Comparison of ENCODE assay signal across 8 cellular contexts in the genomic region with DNA sequence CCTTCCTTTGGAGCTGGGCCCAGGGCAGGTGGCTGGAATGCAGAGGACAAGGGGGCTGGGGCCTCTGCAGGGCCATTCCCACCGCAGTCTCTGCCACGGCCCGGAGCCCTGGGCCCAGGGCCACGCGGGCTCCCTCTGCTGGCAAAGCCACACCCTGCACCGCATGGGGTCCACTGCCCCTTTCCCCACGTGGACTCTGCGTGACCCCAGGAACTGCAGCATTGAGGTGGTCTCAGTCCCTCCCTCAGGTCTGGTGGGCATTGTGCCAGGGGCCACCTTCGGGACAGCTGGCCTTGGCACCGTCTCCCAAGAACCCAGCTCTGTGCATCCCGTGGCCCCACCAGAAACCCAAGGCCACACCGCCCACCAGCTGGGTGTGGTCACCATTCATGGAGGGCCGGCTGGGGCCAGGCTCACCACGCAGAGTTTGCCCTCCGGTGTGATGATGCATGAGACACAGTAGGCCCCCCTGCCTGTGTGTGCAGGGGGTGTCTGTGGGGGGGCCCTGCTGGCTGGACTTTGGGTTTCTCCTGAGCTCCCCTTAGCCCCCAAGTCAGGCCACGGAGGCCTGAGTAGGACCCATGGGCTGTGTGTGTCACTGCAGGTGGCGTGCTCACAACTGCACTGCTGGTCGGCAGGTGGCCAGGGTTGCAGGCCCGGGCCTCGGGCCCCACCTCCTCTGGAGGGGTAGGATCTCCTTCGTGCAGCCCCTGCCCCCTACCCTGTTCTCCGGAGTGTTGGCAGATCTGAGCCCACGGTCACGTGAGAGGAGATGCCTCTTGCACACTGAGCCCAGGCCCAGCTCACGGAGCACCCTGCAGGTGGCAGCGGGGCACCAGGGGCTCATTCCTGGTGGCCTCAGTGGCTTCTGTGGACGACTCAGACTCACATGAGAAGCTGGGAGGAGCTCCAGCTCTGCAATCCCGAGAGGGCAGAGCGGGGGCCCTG. TPM values are rescaled to one million over a fixed set of nuclear protein-coding genes. Genes with fewer than 3 reads are reported as not detected.
DNase-seq lines count a peak whose midpoint lies in the region; ATAC-seq and TF ChIP-seq lines count a peak whose summit lies in the region.

No MANE protein-coding gene starts in this region.

- H3K4me3 Mint-ChIP-seq in CD4-positive, CD25-positive, alpha-beta regulatory T cell: no peak overlapping the region
- H3K4me3 Mint-ChIP-seq in stimulated activated naive B cell treated with anti-CD40 and anti-IgM and Interleukin-4, amounts not matched to agents 10 μg/mL and 1 μg/mL and 100 μg/mL, for 72 hours: peak overlapping the region in 1 of 2 donors; percentile 22

- no peaks in the 10 kb centered on the region for H3K27me3 ChIP-seq in CD4-positive, CD25-positive, alpha-beta regulatory T cell (ENCODE audit: control insufficient read depth, insufficient read depth, low read length)

- peak; percentile 81 for TF ChIP-seq CTCF in coronary artery (IDR thresholded peaks at IDR 0.05)
- TF ChIP-seq CTCF in mucosa of descending colon (IDR thresholded peaks at IDR 0.05): peak; percentile 95

- H3K9me3 Mint-ChIP-seq in CD4-positive, CD25-positive, alpha-beta regulatory T cell: no peaks in the 10 kb centered on the region
- no peaks in the 10 kb centered on the region for H3K9me3 Mint-ChIP-seq in stimulated activated naive B cell treated with anti-CD40 and anti-IgM and Interleukin-4, amounts not matched to agents 10 μg/mL and 1 μg/mL and 100 μg/mL, for 72 hours

- H3K27ac Mint-ChIP-seq in CD4-positive, CD25-positive, alpha-beta regulatory T cell: no peak overlapping the region
- no peak overlapping the region for H3K27ac Mint-ChIP-seq in stimulated activated naive B cell treated with anti-CD40 and anti-IgM and Interleukin-4, amounts not matched to agents 10 μg/mL and 1 μg/mL and 100 μg/mL, for 72 hours

- DNase-seq in CD4-positive, CD25-positive, alpha-beta regulatory T cell: peak; percentile 35 to 52 (median 35)
- DNase-seq in HT-29 (ENCODE audit: low spot score) (peak; percentile 60), coronary artery (ENCODE audit: low spot score) (no peak), mucosa of descending colon (peak in 2 of 3 donors; percentile 66 to 75), DMS79 treated with DMSO at 0.1 percent for 48 hours (lab: John Stamatoyannopoulos, UW) (no peak)
- DNase-seq in activated CD4-positive, CD25-positive, alpha-beta regulatory T cell treated with anti-CD3 and anti-CD28 coated beads, Interleukin-2, amount 50 U/mL, for 72 hours: peak; percentile 63
- no peak for DNase-seq in stimulated activated naive B cell treated with anti-CD40 and anti-IgM and Interleukin-4, amounts not matched to agents 10 μg/mL and 1 μg/mL and 100 μg/mL, for 72 hours

- H3K36me3 ChIP-seq in CD4-positive, CD25-positive, alpha-beta regulatory T cell (ENCODE audit: control insufficient read depth, insufficient read depth, low read length): no peaks in the 10 kb centered on the region
- H3K36me3 ChIP-seq in mucosa of descending colon (ENCODE audit: low read depth): no peaks in the 10 kb centered on the region

- no peak overlapping the region for H3K27ac ChIP-seq in CD4-positive, CD25-positive, alpha-beta regulatory T cell (ENCODE audit: insufficient read depth, low read length, poor library complexity, severe bottlenecking)
- H3K27ac ChIP-seq in coronary artery: no peak overlapping the region

- intact Hi-C loops in mucosa of descending colon (cut with DNase I, micrococcal nuclease): no loop called here

- ATAC-seq in CD4-positive, CD25-positive, alpha-beta regulatory T cell (ENCODE audit: low read depth in 2 of 2): peak; percentile 68 to 75
- ATAC-seq in mucosa of descending colon (peak; percentile 70), GM19397 (IDR thresholded peaks at IDR 0.05; ENCODE audit: unreplicated experiment) (no peak)
- ATAC-seq in stimulated activated naive B cell treated with anti-CD40 and anti-IgM and Interleukin-4, amounts not matched to agents 10 μg/mL and 1 μg/mL and 100 μg/mL, for 72 hours (replicated peaks): peak; percentile 82 to 86

- no peaks in the 10 kb centered on the region for H3K9me3 ChIP-seq in CD4-positive, CD25-positive, alpha-beta regulatory T cell (ENCODE audit: control insufficient read depth in 2 of 2, low read length in 2 of 2)
- no peaks in the 10 kb centered on the region for H3K9me3 ChIP-seq in mucosa of descending colon

- H3K4me1 Mint-ChIP-seq in CD4-positive, CD25-positive, alpha-beta regulatory T cell: peaks cover 0 to 1% (median 0%) of the 10 kb centered on the region in 4 donors
- peaks cover 10 to 11% of the 10 kb centered on the region in 2 donors for H3K4me1 Mint-ChIP-seq in stimulated activated naive B cell treated with anti-CD40 and anti-IgM and Interleukin-4, amounts not matched to agents 10 μg/mL and 1 μg/mL and 100 μg/mL, for 72 hours

- H3K4me3 ChIP-seq in CD4-positive, CD25-positive, alpha-beta regulatory T cell (ENCODE audit: low read depth, low read length): no peak overlapping the region
- no peak overlapping the region for H3K4me3 ChIP-seq in coronary artery
- no peak overlapping the region for H3K4me3 ChIP-seq in mucosa of descending colon

- H3K27me3 Mint-ChIP-seq in CD4-positive, CD25-positive, alpha-beta regulatory T cell: peaks cover 3% of the 10 kb centered on the region
- peaks cover 8 to 34% of the 10 kb centered on the region in 2 donors for H3K27me3 Mint-ChIP-seq in stimulated activated naive B cell treated with anti-CD40 and anti-IgM and Interleukin-4, amounts not matched to agents 10 μg/mL and 1 μg/mL and 100 μg/mL, for 72 hours

- H3K36me3 Mint-ChIP-seq in CD4-positive, CD25-positive, alpha-beta regulatory T cell: no peaks in the 10 kb centered on the region
- no peaks in the 10 kb centered on the region for H3K36me3 Mint-ChIP-seq in stimulated activated naive B cell treated with anti-CD40 and anti-IgM and Interleukin-4, amounts not matched to agents 10 μg/mL and 1 μg/mL and 100 μg/mL, for 72 hours

- H3K4me1 ChIP-seq in CD4-positive, CD25-positive, alpha-beta regulatory T cell (ENCODE audit: control insufficient read depth, insufficient read depth, low read length, poor library complexity, severe bottlenecking): peaks cover under 1% of the 10 kb centered on the region
- peaks cover 22% of the 10 kb centered on the region for H3K4me1 ChIP-seq in mucosa of descending colon (ENCODE audit: low read depth)

RNA-seq across cellular contexts. Expression of a gene that starts 5.7 kb away (rescaled TPM):
- not detected for total RNA-seq in CD4-positive, CD25-positive, alpha-beta regulatory T cell
- not detected for polyA plus RNA-seq in CD4-positive, CD25-positive, alpha-beta regulatory T cell
- 220 and 232 TPM in 2 replicates for total RNA-seq in HT-29 (2014; rRNA removed; shearing (Covaris generic))
- 10 to 100 TPM; 38.5 to 89.4 (median 74.3) TPM for total RNA-seq in mucosa of descending colon

RNA-seq across cellular contexts. Expression of a gene that starts 8.3 kb away (rescaled TPM):
- 3.4 TPM for total RNA-seq in CD4-positive, CD25-positive, alpha-beta regulatory T cell
- 1 to 10 TPM in 3 of 4 donors, under 1 TPM in 1; 0.65 to 4.2 (median 2.3) TPM for polyA plus RNA-seq in CD4-positive, CD25-positive, alpha-beta regulatory T cell
- total RNA-seq in HT-29 (2014; rRNA removed; shearing (Covaris generic)): 2.3 and 3.1 TPM in 2 replicates
- 1 to 10 TPM in 1 of 3 donors, under 1 TPM in 2; 0.35 to 1.4 (median 0.55) TPM for total RNA-seq in mucosa of descending colon

RNA-seq across cellular contexts. Expression of a gene that starts 20.1 kb away (rescaled TPM):
- total RNA-seq in CD4-positive, CD25-positive, alpha-beta regulatory T cell: not detected
- polyA plus RNA-seq in CD4-positive, CD25-positive, alpha-beta regulatory T cell: under 1 TPM in 1 of 4 donors, not detected in 3; 0.14 TPM
- 0.44 and 1.4 TPM in 2 replicates for total RNA-seq in HT-29 (2014; rRNA removed; shearing (Covaris generic))
- total RNA-seq in mucosa of descending colon: 10 to 100 TPM in 1 of 3 donors, 1 to 10 TPM in 1, under 1 TPM in 1; 0.81 to 11.3 (median 1.9) TPM

RNA-seq across cellular contexts. Expression of a gene that starts 30.4 kb away (rescaled TPM):
- total RNA-seq in CD4-positive, CD25-positive, alpha-beta regulatory T cell: 39.4 TPM
- polyA plus RNA-seq in CD4-positive, CD25-positive, alpha-beta regulatory T cell: 1 to 10 TPM; 2.3 to 5.2 (median 3.0) TPM
- 102 and 111 TPM in 2 replicates for total RNA-seq in HT-29 (2014; rRNA removed; shearing (Covaris generic))
- total RNA-seq in mucosa of descending colon: 10 to 100 TPM; 22.8 to 30.9 (median 25.4) TPM

RNA-seq across cellular contexts. Expression of a gene that starts 34.1 kb away (rescaled TPM):
- total RNA-seq in CD4-positive, CD25-positive, alpha-beta regulatory T cell: 83.4 TPM
- polyA plus RNA-seq in CD4-positive, CD25-positive, alpha-beta regulatory T cell: 100 to 1,000 TPM; 162 to 188 (median 178) TPM
- 235 and 276 TPM in 2 replicates for total RNA-seq in HT-29 (2014; rRNA removed; shearing (Covaris generic))
- total RNA-seq in mucosa of descending colon: 100 to 1,000 TPM in 2 of 3 donors, 10 to 100 TPM in 1; 75.7 to 106 (median 105) TPM

Comparison
In these comparisons a context has a peak if more than half of its experiments do, and no peak if none do; other contexts are left out.
1. DNase-seq: peak in CD4-positive, CD25-positive, alpha-beta regulatory T cell (3 of 3), HT-29 (single experiment), activated CD4-positive, CD25-positive, alpha-beta regulatory T cell treated with anti-CD3 and anti-CD28 coated beads, Interleukin-2, amount 50 U/mL, for 72 hours (single experiment) and mucosa of descending colon (2 of 3); none in coronary artery (single experiment), stimulated activated naive B cell treated with anti-CD40 and anti-IgM and Interleukin-4, amounts not matched to agents 10 μg/mL and 1 μg/mL and 100 μg/mL, for 72 hours (single experiment) and DMS79 treated with DMSO at 0.1 percent for 48 hours (single experiment).
2. RNA of a gene that starts 5.7 kb away (total RNA-seq): 220 to 232 TPM in HT-29 and 38.5 to 89.4 TPM in mucosa of descending colon; not detected in CD4-positive, CD25-positive, alpha-beta regulatory T cell (single experiment); every median in the first group is over 10 times any median in the second.